In the genomic region with DNA sequence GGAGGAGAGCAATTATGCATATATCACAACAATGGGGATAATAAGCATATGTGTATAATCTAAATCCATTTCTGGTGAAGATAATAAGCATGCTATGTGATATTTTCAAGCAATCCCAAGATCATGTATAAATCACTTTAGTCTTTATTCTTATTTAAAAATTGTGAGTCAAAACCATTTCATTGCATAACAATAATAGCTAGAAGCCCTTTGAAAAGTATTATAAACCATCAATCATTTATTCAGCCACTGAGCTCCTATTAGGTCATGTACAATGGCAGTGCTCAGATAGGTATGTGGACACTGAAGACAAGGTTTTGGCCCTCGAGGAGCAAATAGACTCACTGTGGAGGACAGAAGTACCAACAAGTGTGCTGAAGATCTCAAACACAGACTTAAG, we compare ENCODE assay signal across 3 cellular contexts.
"Had no signal": no experiment of that assay in that cellular context is flagged by ENCODE, and none has a peak within 500 bp of the region (broad histone marks: within the 10 kb centered on the region; RNA-seq: fewer than 3 reads in every experiment).

No MANE protein-coding gene starts in this region.

- H3K4me3 ChIP-seq: GM12878 had no signal

- DNase-seq: GDM1, GF-D8 had no signal
